In the genomic region with DNA sequence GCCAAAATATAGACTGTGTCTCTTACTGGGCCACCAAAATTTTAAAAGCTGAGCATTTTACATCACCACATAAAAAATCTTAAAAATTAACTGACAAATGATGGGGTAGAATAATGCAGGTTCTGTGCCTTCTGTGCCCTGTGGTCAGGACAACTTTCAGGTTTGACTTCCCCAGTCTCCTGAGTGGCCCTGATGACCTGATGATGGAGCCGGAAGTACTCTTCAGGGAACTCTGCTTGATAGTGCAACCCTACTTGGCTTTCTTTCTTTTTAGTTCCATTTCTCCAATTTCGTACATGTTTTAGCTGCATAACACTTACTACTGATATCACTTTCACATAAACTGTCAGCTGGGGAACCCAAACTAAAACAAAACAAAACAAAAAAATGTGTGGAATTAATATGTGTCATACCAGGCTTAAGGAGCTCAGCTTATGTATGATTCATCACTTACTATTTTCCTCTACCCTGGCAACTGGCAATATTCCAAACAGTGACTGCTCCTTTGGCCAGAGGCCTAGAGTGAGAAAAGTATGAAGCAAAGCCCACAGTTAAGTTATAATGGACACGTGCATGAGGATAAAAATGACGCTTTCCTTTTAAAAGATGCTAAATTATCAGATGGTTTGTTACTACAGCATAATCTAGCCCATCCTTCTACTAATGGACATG, we compare ENCODE assay signal across 8 cellular contexts.
DNase-seq lines count a peak whose midpoint lies in the region; ATAC-seq and TF ChIP-seq lines count a peak whose summit lies in the region.

No MANE protein-coding gene starts in this region.

- peaks cover 12% of the 10 kb centered on the region for H3F3A ChIP-seq in GM23248 (ENCODE audit: insufficient read depth)

- H3K9me3 ChIP-seq in GM23248 (ENCODE audit: low read depth) (no peaks in the 10 kb centered on the region), esophagus muscularis mucosa (peaks cover 0 to 8% (median 6%) of the 10 kb centered on the region in 4 donors), psoas muscle (peaks cover 8% of the 10 kb centered on the region)

- WGBS in GM23248 (ENCODE audit: low coverage in 1 of 2, low lambda C conversion rate in 2 of 2, missing lambda C conversion rate in 2 of 2), 2 experiments, result 1% methylated on average over 4 of the region's 4 CpGs
- WGBS in esophagus muscularis mucosa, result 18% methylated on average over 4 of the region's 4 CpGs
- 9 to 18% (median 10%) methylated on average over 4 of the region's 4 CpGs for WGBS in psoas muscle, 3 donors

- H3K36me3 ChIP-seq in GM23248 (ENCODE audit: low read depth) (no peaks in the 10 kb centered on the region), esophagus muscularis mucosa (no peaks in the 10 kb centered on the region), psoas muscle (ENCODE audit: insufficient read depth in 1 of 2, low read depth in 1 of 2) (no peaks in the 10 kb centered on the region)

- H3K4me1 ChIP-seq in GM23248 (ENCODE audit: insufficient read depth) (peaks cover 12% of the 10 kb centered on the region), esophagus muscularis mucosa (peaks cover 3 to 30% (median 17%) of the 10 kb centered on the region in 4 donors), psoas muscle (peaks cover 7% of the 10 kb centered on the region)

- in situ Hi-C loops in GM23248 (cut with MboI), result no loop called here

- peak; percentile 59 to 80 (median 74) for ATAC-seq in psoas muscle
- ATAC-seq in GM18498 (IDR thresholded peaks at IDR 0.05; ENCODE audit: unreplicated experiment), result no peak
- no peak for ATAC-seq in activated T-cell treated with anti-CD3 and anti-CD28 coated beads, Interleukin-2, amount 50 U/mL, for 72 hours (replicated peaks in 1 of 2)

- no peaks in the 10 kb centered on the region for H3K36me3 Mint-ChIP-seq in activated T-cell treated with anti-CD3 and anti-CD28 coated beads, Interleukin-2, amount 50 U/mL, for 72 hours (ENCODE audit: insufficient read depth in 2 of 2)

- H3K4me3 ChIP-seq in GM23248 (peak overlapping the region; percentile 47; the same call in 1 of the 2 replicates), esophagus muscularis mucosa (peak overlapping the region in 1 of 4 donors; percentile 30), psoas muscle (no peak overlapping the region)

- H3K9me2 ChIP-seq in GM23248 (ENCODE audit: insufficient read depth), result no peaks in the 10 kb centered on the region

- H3K27me3 Mint-ChIP-seq in activated T-cell treated with anti-CD3 and anti-CD28 coated beads, Interleukin-2, amount 50 U/mL, for 72 hours (ENCODE audit: low read depth), result no peaks in the 10 kb centered on the region

- H4K20me1 ChIP-seq in GM23248 (ENCODE audit: insufficient read depth), result no peaks in the 10 kb centered on the region

- intact Hi-C loops in esophagus muscularis mucosa (cut with DNase I), result no loop called here
- intact Hi-C loops in psoas muscle (cut with DNase I), result no loop called here

- no peak for TF ChIP-seq EP300 in esophagus muscularis mucosa (IDR thresholded peaks at IDR 0.05)

- peak overlapping the region; percentile 62 for H3K4me2 ChIP-seq in GM23248 (ENCODE audit: unreplicated experiment)

- DNase-seq in GM23248, result peak; percentile 92
- DNase-seq in OCI-M1 (lab: John Stamatoyannopoulos, UW), result peak; percentile 39
- peak; percentile 92 for DNase-seq in esophagus muscularis mucosa (ENCODE audit: extremely low spot score)
- peak in 1 of 2 donors; percentile 26 for DNase-seq in psoas muscle
- DNase-seq in stimulated activated CD4-positive, alpha-beta T cell treated with anti-CD3 and anti-CD28 coated beads, Interleukin-4, amount 100 ng/mL, for 24 hours, result no peak
- no peak for DNase-seq in activated T-cell treated with anti-CD3 and anti-CD28 coated beads, Interleukin-2, amount 50 U/mL, for 72 hours
- DNase-seq in activated gamma-delta T cell (lab: John Stamatoyannopoulos, UW), result no peak

- peaks cover 5 to 13% of the 10 kb centered on the region in 2 donors for H3K9me3 Mint-ChIP-seq in activated T-cell treated with anti-CD3 and anti-CD28 coated beads, Interleukin-2, amount 50 U/mL, for 72 hours

- H2AFZ ChIP-seq in GM23248, result peak overlapping the region; percentile 55

- no peaks in the 10 kb centered on the region for H3K4me1 Mint-ChIP-seq in activated T-cell treated with anti-CD3 and anti-CD28 coated beads, Interleukin-2, amount 50 U/mL, for 72 hours (ENCODE audit: low read depth)

- H3K27me3 ChIP-seq in GM23248 (replicated peaks; ENCODE audit: insufficient read depth) (no peaks in the 10 kb centered on the region), esophagus muscularis mucosa (no peaks in the 10 kb centered on the region), psoas muscle (ENCODE audit: insufficient read depth in 3 of 3, low read length in 2 of 3) (no peaks in the 10 kb centered on the region)

- H3K27ac ChIP-seq in GM23248 (peak overlapping the region; percentile 79), esophagus muscularis mucosa (replicated peaks in 1 of 4) (peak overlapping the region; percentile 79 to 85 (median 82)), psoas muscle (peak overlapping the region; percentile 60)

- 0 out of 2 replicates have a peak overlapping the region, but pooled peaks have one; percentile 24 for H3K9ac ChIP-seq in GM23248

- no peak overlapping the region for H3K4me3 Mint-ChIP-seq in activated T-cell treated with anti-CD3 and anti-CD28 coated beads, Interleukin-2, amount 50 U/mL, for 72 hours

- no peak overlapping the region for H3K27ac Mint-ChIP-seq in activated T-cell treated with anti-CD3 and anti-CD28 coated beads, Interleukin-2, amount 50 U/mL, for 72 hours

- TF ChIP-seq CTCF in esophagus muscularis mucosa (IDR thresholded peaks at IDR 0.05), result no peak
- no peak for TF ChIP-seq CTCF in psoas muscle (IDR thresholded peaks at IDR 0.05)

- no peak for TF ChIP-seq POLR2A in esophagus muscularis mucosa (IDR thresholded peaks at IDR 0.05; ENCODE audit: low read depth)

- no peaks in the 10 kb centered on the region for H3K79me2 ChIP-seq in GM23248 (ENCODE audit: insufficient read depth)

Comparison
In these comparisons a context has a peak if more than half of its experiments do, and no peak if none do; other contexts are left out.
1. DNase-seq: peak in GM23248 (single experiment), OCI-M1 (single experiment) and esophagus muscularis mucosa (single experiment); none in stimulated activated CD4-positive, alpha-beta T cell treated with anti-CD3 and anti-CD28 coated beads, Interleukin-4, amount 100 ng/mL, for 24 hours (single experiment), activated T-cell treated with anti-CD3 and anti-CD28 coated beads, Interleukin-2, amount 50 U/mL, for 72 hours (0 of 2) and activated gamma-delta T cell (single experiment).
2. ATAC-seq: peak in psoas muscle (4 of 4); none in GM18498 (single experiment) and activated T-cell treated with anti-CD3 and anti-CD28 coated beads, Interleukin-2, amount 50 U/mL, for 72 hours (0 of 2).
3. Peak in every context shown above with its lines, with median percentiles within 50 percentile points of each other: H3K27ac ChIP-seq.